In genomic region chr20:6744805-6745204, GRCh38 we compare ENCODE assay signal across 14 cellular contexts. TPM values are rescaled to one million over a fixed set of nuclear protein-coding genes. Genes with fewer than 3 reads are reported as not detected.
"Had no signal": no experiment of that assay in that cellular context is flagged by ENCODE, and none has a peak within 500 bp of the region (broad histone marks: within the 10 kb centered on the region; RNA-seq: fewer than 3 reads in every experiment).

No MANE protein-coding gene starts in this region.

- H3K27ac ChIP-seq: skin epidermis, suprapubic skin, vagina had no signal

- DNase-seq: activated CD4-positive, alpha-beta T cell treated with anti-CD3 and anti-CD28 coated beads for 36 hours; activated CD4-positive, alpha-beta T cell treated with anti-CD3 and anti-CD28 coated beads, Interleukin-2, amount 50 U/mL, for 48 hours; activated gamma-delta T cell treated with Interleukin-2 at 50 U/mL for 16 hours; amygdala; naive B cell; right cardiac atrium; stimulated activated CD4-positive, alpha-beta T cell treated with anti-CD3 and anti-CD28 coated beads, Interleukin-4, amount 100 ng/mL, for 1 hour; stimulated activated naive CD8-positive, alpha-beta T cell treated with anti-CD3 and anti-CD28 coated beads, Interleukin-15, amount 100 ng/mL, for 72 hours had no signal

- H3K4me1 ChIP-seq: suprapubic skin, vagina had no signal

- H3K9me3 ChIP-seq: suprapubic skin, vagina had no signal

- H3K27me3 Mint-ChIP-seq: activated naive CD8-positive, alpha-beta T cell; stimulated activated naive CD8-positive, alpha-beta T cell treated with anti-CD3 and anti-CD28 coated beads, Interleukin-15, amount 100 ng/mL, for 72 hours had no signal

- H3K4me1 Mint-ChIP-seq: activated CD4-positive, alpha-beta T cell treated with anti-CD3 and anti-CD28 coated beads for 36 hours; naive B cell; neural crest cell; stimulated activated naive CD8-positive, alpha-beta T cell treated with anti-CD3 and anti-CD28 coated beads, Interleukin-15, amount 100 ng/mL, for 72 hours had no signal

- H3K27ac Mint-ChIP-seq: activated CD4-positive, alpha-beta T cell treated with anti-CD3 and anti-CD28 coated beads for 36 hours; activated naive CD8-positive, alpha-beta T cell; naive B cell; stimulated activated naive CD8-positive, alpha-beta T cell treated with anti-CD3 and anti-CD28 coated beads, Interleukin-15, amount 100 ng/mL, for 72 hours; T-helper 2 cell treated with Interferon-gamma antibody and Interleukin-4, amounts not matched to agents 5 μg/mL and 100 μg/mL, for 36 hours had no signal

- H3K27me3 ChIP-seq: suprapubic skin, vagina had no signal

- H3K9me3 Mint-ChIP-seq: naive B cell; neural crest cell; T-helper 2 cell treated with Interferon-gamma antibody and Interleukin-4, amounts not matched to agents 5 μg/mL and 100 μg/mL, for 36 hours had no signal

- H3K36me3 Mint-ChIP-seq: activated naive CD8-positive, alpha-beta T cell; naive B cell had no signal

- H3K4me3 Mint-ChIP-seq: activated CD4-positive, alpha-beta T cell treated with anti-CD3 and anti-CD28 coated beads for 36 hours; activated naive CD8-positive, alpha-beta T cell; naive B cell; neural crest cell; stimulated activated naive CD8-positive, alpha-beta T cell treated with anti-CD3 and anti-CD28 coated beads, Interleukin-15, amount 100 ng/mL, for 72 hours; T-helper 2 cell treated with Interferon-gamma antibody and Interleukin-4, amounts not matched to agents 5 μg/mL and 100 μg/mL, for 36 hours had no signal

- H3K4me3 ChIP-seq: skin epidermis, suprapubic skin, vagina had no signal

- H3K36me3 ChIP-seq: suprapubic skin, vagina had no signal

RNA-seq across cellular contexts. Expression of gene BMP2, which starts 22.7 kb away (rescaled TPM):
- total RNA-seq: activated CD4-positive, alpha-beta T cell treated with anti-CD3 and anti-CD28 coated beads for 36 hours had no signal
